22 cellular contexts compared by ENCODE assay signal in genomic region chr6:40937491-40937890, GRCh38.
DNase-seq lines count a peak whose midpoint lies in the region; ATAC-seq and TF ChIP-seq lines count a peak whose summit lies in the region.
"Had no signal": no experiment of that assay in that cellular context is flagged by ENCODE, and none has a peak within 500 bp of the region (broad histone marks: within the 10 kb centered on the region; RNA-seq: fewer than 3 reads in every experiment).

No MANE protein-coding gene starts in this region.

- H3K4me1 Mint-ChIP-seq in brain: peaks cover 26% of the 10 kb centered on the region
- peaks cover 6% of the 10 kb centered on the region for H3K4me1 Mint-ChIP-seq in Caco-2 (ENCODE audit: low read depth, unreplicated experiment)

- no peaks in the 10 kb centered on the region for H4K20me1 ChIP-seq in hepatocyte (ENCODE audit: insufficient read depth, poor library complexity, severe bottlenecking)

- POLR2A ChIA-PET in Caco-2 (lab: Charles Lee): no interaction called here

- H3K9me3 Mint-ChIP-seq in brain (peaks cover 3 to 13% (median 6%) of the 10 kb centered on the region in 5 experiments), Caco-2 (ENCODE audit: unreplicated experiment) (peaks cover 11% of the 10 kb centered on the region)
- H3K9me3 Mint-ChIP-seq: activated T-cell treated with anti-CD3 and anti-CD28 coated beads, Interleukin-2, amount 50 U/mL, for 4 hours; dendritic cell treated with granulocyte-macrophage colony-stimulating factor and Interleukin-4, amounts not matched to agents 40 ng/mL and 50 ng/mL, for 4 days had no signal

- TF ChIP-seq CTCF in brain (conservative IDR thresholded peaks at IDR 0.05): no peak
- no peak for TF ChIP-seq CTCF in hepatocyte (IDR thresholded peaks at IDR 0.05; ENCODE audit: poor library complexity)
- no peak for TF ChIP-seq CTCF in Caco-2 (IDR thresholded peaks at IDR 0.05; ENCODE audit: insufficient read depth in 1 of 2, low read depth in 1 of 2, low read length in 1 of 2, severe bottlenecking in 1 of 2, unreplicated experiment in 1 of 2)
- no peak for TF ChIP-seq CTCF in mucosa of descending colon (IDR thresholded peaks at IDR 0.05)

- no peaks in the 10 kb centered on the region for H3K79me2 ChIP-seq in hepatocyte

- H3K4me3 Mint-ChIP-seq in brain (no peak overlapping the region), Caco-2 (ENCODE audit: unreplicated experiment) (no peak overlapping the region)
- H3K4me3 Mint-ChIP-seq: activated T-cell treated with anti-CD3 and anti-CD28 coated beads, Interleukin-2, amount 50 U/mL, for 4 hours; dendritic cell treated with granulocyte-macrophage colony-stimulating factor and Interleukin-4, amounts not matched to agents 40 ng/mL and 50 ng/mL, for 4 days had no signal

- H2AFZ ChIP-seq in hepatocyte: no peak overlapping the region

- H3K4me2 ChIP-seq in hepatocyte: no peak overlapping the region

- peak overlapping the region; percentile 57 for H3K27ac ChIP-seq in hepatocyte
- H3K27ac ChIP-seq: 22Rv1, lower lobe of right lung, neutrophil, skin epidermis had no signal

- DNase-seq in DMS 273 (lab: John Stamatoyannopoulos, UW; ENCODE audit: unreplicated experiment) (peak; percentile 4), DMS 273 treated with DMSO at 0.1 percent for 48 hours (lab: John Stamatoyannopoulos, UW) (no peak), hepatocyte (ENCODE audit: low spot score) (no peak), Caco-2 (no peak), mucosa of descending colon (no peak)
- DNase-seq: activated naive CD4-positive, alpha-beta T cell treated with Interleukin-2 at 50 U/mL for 16 hours; activated T-cell treated with anti-CD3 and anti-CD28 coated beads, Interleukin-2, amount 50 U/mL, for 4 hours; islet precursor cell; lower lobe of right lung; NCI-H1105; NCI-H2081; NCI-H510A; stimulated activated CD4-positive, alpha-beta T cell treated with anti-CD3 and anti-CD28 coated beads, Interleukin-2, amount 100 ng/mL, for 24 hours; stimulated activated naive CD4-positive, alpha-beta T cell treated with Interleukin-2 at 50 U/mL for 16 hours had no signal

- WGBS in hepatocyte (ENCODE audit: low lambda C conversion rate, missing lambda C conversion rate): 79% methylated on average over 2 of the region's 2 CpGs

- H3K36me3 ChIP-seq in hepatocyte (replicated peaks; ENCODE audit: insufficient read depth, low read depth): no peaks in the 10 kb centered on the region
- H3K36me3 ChIP-seq in Caco-2 (ENCODE audit: control insufficient read depth, insufficient read depth, low read length): no peaks in the 10 kb centered on the region
- no peaks in the 10 kb centered on the region for H3K36me3 ChIP-seq in mucosa of descending colon (ENCODE audit: low read depth)
- H3K36me3 ChIP-seq: lower lobe of right lung, neutrophil had no signal

- no peaks in the 10 kb centered on the region for H3K9me3 ChIP-seq in hepatocyte (ENCODE audit: low read depth)
- no peaks in the 10 kb centered on the region for H3K9me3 ChIP-seq in Caco-2
- no peaks in the 10 kb centered on the region for H3K9me3 ChIP-seq in mucosa of descending colon
- H3K9me3 ChIP-seq: lower lobe of right lung, neutrophil had no signal

- CTCF ChIA-PET in Caco-2 (lab: Charles Lee): no interaction called here

- H3K27me3 Mint-ChIP-seq in brain (peaks cover 14% of the 10 kb centered on the region), Caco-2 (ENCODE audit: insufficient read depth, unreplicated experiment) (no peaks in the 10 kb centered on the region)

- no peaks in the 10 kb centered on the region for H3K9me2 ChIP-seq in hepatocyte (replicated peaks; ENCODE audit: insufficient read depth)

- no peak overlapping the region for H3K4me3 ChIP-seq in hepatocyte
- H3K4me3 ChIP-seq in Caco-2 (ENCODE audit: low read depth, low read length): no peak overlapping the region
- no peak overlapping the region for H3K4me3 ChIP-seq in mucosa of descending colon
- H3K4me3 ChIP-seq: lower lobe of right lung, skin epidermis had no signal

- no peaks in the 10 kb centered on the region for H3K27me3 ChIP-seq in hepatocyte
- H3K27me3 ChIP-seq in Caco-2 (replicated peaks; ENCODE audit: control insufficient read depth, insufficient read depth, low read length): no peaks in the 10 kb centered on the region

- H3K36me3 Mint-ChIP-seq in brain (peaks cover 7% of the 10 kb centered on the region), Caco-2 (ENCODE audit: insufficient read depth, unreplicated experiment) (no peaks in the 10 kb centered on the region)

- ATAC-seq in mucosa of descending colon (no peak), HG02678 (IDR thresholded peaks at IDR 0.05; ENCODE audit: unreplicated experiment) (no peak)
- ATAC-seq in activated CD4-positive, CD25-positive, alpha-beta regulatory T cell treated with anti-CD3 and anti-CD28 coated beads, Interleukin-2, amount 50 U/mL, for 24 hours: no peak
- ATAC-seq: activated T-cell treated with anti-CD3 and anti-CD28 coated beads, Interleukin-2, amount 50 U/mL, for 4 hours; Right ventricle myocardium inferior had no signal

- peak overlapping the region in 3 of 5 experiments; percentile 58 to 75 (median 62) for H3K27ac Mint-ChIP-seq in brain
- H3K27ac Mint-ChIP-seq in Caco-2 (ENCODE audit: unreplicated experiment): no peak overlapping the region
- H3K27ac Mint-ChIP-seq: dendritic cell treated with granulocyte-macrophage colony-stimulating factor and Interleukin-4, amounts not matched to agents 40 ng/mL and 50 ng/mL, for 4 days had no signal

- BruUV-seq in Caco-2 (replicated peaks; lab: Mats Ljungman, UMichigan): no TSS peak

- H3K4me1 ChIP-seq in hepatocyte (ENCODE audit: insufficient read depth): no peaks in the 10 kb centered on the region
- no peaks in the 10 kb centered on the region for H3K4me1 ChIP-seq in Caco-2
- no peaks in the 10 kb centered on the region for H3K4me1 ChIP-seq in mucosa of descending colon (ENCODE audit: low read depth)
- H3K4me1 ChIP-seq: lower lobe of right lung had no signal

- intact Hi-C loops in Caco-2 (cut with micrococcal nuclease; ENCODE audit: unreplicated experiment): no loop called here
- intact Hi-C loops in mucosa of descending colon (cut with DNase I, micrococcal nuclease): no loop called here
